Comparison of ENCODE assay signal across 8 cellular contexts in genomic region chr10:102868976-102869289, GRCh38. TPM values are rescaled to one million over a fixed set of nuclear protein-coding genes. Genes with fewer than 3 reads are reported as not detected.
DNase-seq lines count a peak whose midpoint lies in the region; ATAC-seq and TF ChIP-seq lines count a peak whose summit lies in the region.

No MANE protein-coding gene starts in this region.

- H3K4me3 ChIP-seq in NT2/D1 (ENCODE audit: insufficient read length, low read depth) (peak overlapping the region; percentile 55), esophagus muscularis mucosa (peak overlapping the region; percentile 64 to 77 (median 70)), parathyroid adenoma (ENCODE audit: low read depth, low read length) (peak overlapping the region; percentile 64)

- WGBS in esophagus muscularis mucosa = 25% methylated on average over 6 of the region's 6 CpGs

- H3K4me3 Mint-ChIP-seq in Calu3 (ENCODE audit: low read depth, unreplicated experiment) = peak overlapping the region; percentile 60

- no peaks in the 10 kb centered on the region for H3K27me3 ChIP-seq in NT2/D1 (ENCODE audit: insufficient read depth, insufficient read length)
- H3K27me3 ChIP-seq in esophagus muscularis mucosa = no peaks in the 10 kb centered on the region
- no peaks in the 10 kb centered on the region for H3K27me3 ChIP-seq in parathyroid adenoma (ENCODE audit: control insufficient read depth, insufficient read depth, low read length)

- peak overlapping the region; percentile 99 for H3K4me2 ChIP-seq in parathyroid adenoma (ENCODE audit: low read length)

- CTCF ChIA-PET in Calu3 (lab: Charles Lee) = interaction anchor here (0.7 kb wide), 1 partner anchor 16 kb away, joined by 3 read pairs; no protein-coding TSS in a partner anchor

- H3K4me1 Mint-ChIP-seq in Calu3 (ENCODE audit: low read depth, unreplicated experiment) = no peaks in the 10 kb centered on the region

- peak overlapping the region; percentile 92 for H2AFZ ChIP-seq in parathyroid adenoma

- peaks cover 9% of the 10 kb centered on the region for H3K79me2 ChIP-seq in parathyroid adenoma

- TF ChIP-seq POLR2A in esophagus muscularis mucosa (IDR thresholded peaks at IDR 0.05; ENCODE audit: low read depth) = no peak

- no peak for TF ChIP-seq EP300 in esophagus muscularis mucosa (IDR thresholded peaks at IDR 0.05)

- no peak for TF ChIP-seq CTCF in Calu3 (IDR thresholded peaks at IDR 0.05; ENCODE audit: unreplicated experiment)
- no peak for TF ChIP-seq CTCF in esophagus muscularis mucosa (IDR thresholded peaks at IDR 0.05)
- TF ChIP-seq CTCF in parathyroid adenoma (IDR thresholded peaks at IDR 0.05) = no peak

- no peaks in the 10 kb centered on the region for H3K27me3 Mint-ChIP-seq in Calu3 (ENCODE audit: unreplicated experiment)

- DNase-seq in Calu3 = no peak
- DNase-seq in NT2/D1 (ENCODE audit: low read depth, low spot score) = no peak
- DNase-seq in esophagus muscularis mucosa (ENCODE audit: extremely low spot score) = no peak
- DNase-seq in NCI-H2029 treated with DMSO at 0.1 percent for 48 hours (lab: John Stamatoyannopoulos, UW) = no peak
- no peak for DNase-seq in stimulated activated CD4-positive, alpha-beta T cell treated with anti-CD3 and anti-CD28 coated beads, Interleukin-15, amount 100 ng/mL, for 24 hours

- ATAC-seq in GM21825 (IDR thresholded peaks at IDR 0.05; ENCODE audit: unreplicated experiment) (no peak), HG03045 (IDR thresholded peaks at IDR 0.05; ENCODE audit: unreplicated experiment) (no peak)

- peaks cover 12% of the 10 kb centered on the region for H3K36me3 Mint-ChIP-seq in Calu3 (ENCODE audit: insufficient read depth, unreplicated experiment)

- H3K9me3 Mint-ChIP-seq in Calu3 (ENCODE audit: low read depth, unreplicated experiment) = no peaks in the 10 kb centered on the region

- H3K9ac ChIP-seq in NT2/D1 (ENCODE audit: insufficient read length, low read depth) (no peak overlapping the region), parathyroid adenoma (peak overlapping the region; percentile 79)

- no TSS peak for BruUV-seq in Calu3 (replicated peaks; lab: Mats Ljungman, UMichigan)

- peak overlapping the region; percentile 66 to 75 (median 73) for H3K27ac ChIP-seq in esophagus muscularis mucosa (replicated peaks in 1 of 4)
- H3K27ac ChIP-seq in parathyroid adenoma = peak overlapping the region; percentile 75

- intact Hi-C loops in Calu3 (cut with micrococcal nuclease; ENCODE audit: unreplicated experiment) = no loop called here
- intact Hi-C loops in esophagus muscularis mucosa (cut with DNase I) = no loop called here

- H3K27ac Mint-ChIP-seq in Calu3 (ENCODE audit: unreplicated experiment) = no peak overlapping the region

- H3K36me3 ChIP-seq in NT2/D1 (ENCODE audit: insufficient read depth, insufficient read length, low read length) (peaks cover 10% of the 10 kb centered on the region), esophagus muscularis mucosa (peaks cover 0 to 24% (median 0%) of the 10 kb centered on the region in 4 donors), parathyroid adenoma (ENCODE audit: control insufficient read depth, insufficient read depth, low read length) (no peaks in the 10 kb centered on the region)

- peaks cover 2% of the 10 kb centered on the region for H3K4me1 ChIP-seq in NT2/D1 (ENCODE audit: insufficient read depth, insufficient read length)
- H3K4me1 ChIP-seq in esophagus muscularis mucosa = peaks cover 7 to 20% (median 15%) of the 10 kb centered on the region in 4 donors
- no peaks in the 10 kb centered on the region for H3K4me1 ChIP-seq in parathyroid adenoma

- H3K9me3 ChIP-seq in NT2/D1 (ENCODE audit: insufficient read depth, low read length) (no peaks in the 10 kb centered on the region), esophagus muscularis mucosa (no peaks in the 10 kb centered on the region), parathyroid adenoma (ENCODE audit: control insufficient read depth, low read length) (no peaks in the 10 kb centered on the region)

RNA-seq across cellular contexts. Expression of gene AS3MT, which starts 0.3 kb away (rescaled TPM):
- total RNA-seq in Calu3 (2022) = 0.35 TPM in 1 of 2 replicates, not detected in the other
- 1 to 10 TPM; 5.1 to 9.3 (median 6.8) TPM for total RNA-seq in esophagus muscularis mucosa

RNA-seq across cellular contexts. Expression of gene BORCS7, which starts 14.9 kb away (rescaled TPM):
- total RNA-seq in Calu3 (2022) (4.5 and 4.9 TPM in 2 replicates), esophagus muscularis mucosa (10 to 100 TPM; 23.1 to 57.3 (median 36.1) TPM)

RNA-seq across cellular contexts. Expression of gene CYP17A1, which starts 31.7 kb away (rescaled TPM):
- total RNA-seq in Calu3 (2022) = not detected in 2 replicates
- not detected for total RNA-seq in esophagus muscularis mucosa

RNA-seq across cellular contexts. Expression of gene CNNM2, which starts 49.2 kb away (rescaled TPM):
- 3.2 and 4.2 TPM in 2 replicates for total RNA-seq in Calu3 (2022)
- 1 to 10 TPM; 4.0 to 9.3 (median 5.4) TPM for total RNA-seq in esophagus muscularis mucosa
